Comparison of ENCODE assay signal across 27 cellular contexts in the genomic region with DNA sequence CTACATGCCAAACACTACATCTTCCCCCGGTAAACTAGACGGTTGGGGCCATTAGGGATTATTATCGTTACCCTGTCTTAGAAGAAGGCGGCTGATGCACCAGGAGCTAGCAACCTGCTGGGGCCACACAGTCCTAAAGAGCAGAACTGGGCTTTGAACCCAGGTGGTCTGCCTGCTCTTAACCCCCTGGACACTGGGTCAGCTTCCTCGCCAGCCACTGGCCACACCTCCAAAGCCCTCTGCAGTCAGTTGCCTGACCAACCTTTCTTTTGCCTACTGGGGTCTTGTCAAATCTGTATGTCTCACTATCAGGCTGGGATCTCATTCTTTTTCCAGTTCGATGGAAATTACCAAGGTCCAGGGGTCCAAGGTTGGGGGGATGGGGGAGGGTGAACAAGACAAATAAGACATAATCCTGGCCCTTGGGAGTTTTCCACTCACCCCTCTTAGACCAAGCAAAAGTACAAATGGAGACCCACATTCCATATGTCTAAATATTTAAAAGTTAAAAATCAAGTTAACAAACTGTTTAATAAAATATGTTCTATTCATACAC.
"Had no signal": no experiment of that assay in that cellular context is flagged by ENCODE, and none has a peak within 500 bp of the region (broad histone marks: within the 10 kb centered on the region; RNA-seq: fewer than 3 reads in every experiment).

No MANE protein-coding gene starts in this region.

- H3K9me3 ChIP-seq: stomach, suprapubic skin, testis, thoracic aorta, thyroid gland, tibial artery, tibial nerve, transverse colon, upper lobe of left lung, upper lobe of right lung, uterus, vagina had no signal

- DNase-seq: stimulated activated CD4-positive, alpha-beta T cell treated with anti-CD3 and anti-CD28 coated beads, Interleukin-2, amount 100 ng/mL, for 48 hours; stimulated activated CD4-positive, alpha-beta T cell treated with anti-CD3 and anti-CD28 coated beads, Interleukin-4, amount 100 ng/mL, for 1 hour; stimulated activated CD4-positive, alpha-beta T cell treated with anti-CD3 and anti-CD28 coated beads, Interleukin-4, amount 100 ng/mL, for 24 hours; stimulated activated CD4-positive, alpha-beta T cell treated with anti-CD3 and anti-CD28 coated beads, Interleukin-4, amount 100 ng/mL, for 4 hours; stimulated activated CD8-positive, alpha-beta memory T cell treated with anti-CD3 and anti-CD28 coated beads, Interleukin-4, amount 100 ng/mL, for 48 hours; stimulated activated naive B cell treated with anti-CD40 and anti-IgM and Interleukin-4, amounts not matched to agents 10 μg/mL and 1 μg/mL and 100 μg/mL, for 72 hours; stimulated activated naive CD4-positive, alpha-beta T cell; stimulated activated naive CD4-positive, alpha-beta T cell treated with Interleukin-2 at 50 U/mL for 16 hours; stimulated activated naive CD8-positive, alpha-beta T cell treated with anti-CD3 and anti-CD28 coated beads, Interleukin-15, amount 100 ng/mL, for 72 hours; stimulated activated naive CD8-positive, alpha-beta T cell treated with anti-CD3 and anti-CD28 coated beads, Interleukin-15, Interleukin-2, amounts not matched to agents 100 U/mL and 50 U/mL, for 24 hours; stomach; substantia nigra; testis; tibial artery; transverse colon; trophoblast cell; upper lobe of left lung; upper lobe of right lung; uterus had no signal

- ATAC-seq: stimulated activated effector memory CD8-positive, alpha-beta T cell treated with anti-CD3 and anti-CD28 coated beads, Interleukin-12 subunit alpha, Interleukin-12 subunit beta, amount 100 ng/mL, for 72 hours; stimulated activated memory B cell treated with anti-CD40 and anti-IgM and Interleukin-4, amounts not matched to agents 10 μg/mL and 1 μg/mL and 100 μg/mL, for 72 hours; stimulated activated naive B cell treated with anti-CD40 and anti-IgM and Interleukin-4, amounts not matched to agents 10 μg/mL and 1 μg/mL and 100 μg/mL, for 72 hours; stimulated activated naive CD8-positive, alpha-beta T cell treated with anti-CD3 and anti-CD28 coated beads, Interleukin-15, amount 100 ng/mL, for 72 hours; stimulated activated naive CD8-positive, alpha-beta T cell treated with anti-CD3 and anti-CD28 coated beads, Interleukin-15, Interleukin-2, amounts not matched to agents 100 U/mL and 50 U/mL, for 24 hours; upper lobe of right lung had no signal

- H3K27me3 ChIP-seq: testis, thyroid gland, tibial nerve, transverse colon, upper lobe of left lung, upper lobe of right lung, uterus, vagina had no signal

- H3K27ac ChIP-seq: stomach, suprapubic skin, testis, thoracic aorta, thyroid gland, tibial artery, tibial nerve, transverse colon, upper lobe of left lung, upper lobe of right lung, uterus, vagina had no signal

- H3K4me1 ChIP-seq: suprapubic skin, testis, tibial artery, tibial nerve, uterus, vagina had no signal

- FAIRE-seq: urothelium cell line had no signal

- H3K4me3 ChIP-seq: stomach, suprapubic skin, testis, thoracic aorta, thyroid gland, tibial artery, tibial nerve, transverse colon, upper lobe of left lung, upper lobe of right lung, uterus, vagina had no signal

- H3K36me3 ChIP-seq: stomach, suprapubic skin, thoracic aorta, thyroid gland, tibial artery, tibial nerve, transverse colon, upper lobe of left lung, upper lobe of right lung, uterus, vagina had no signal
